1 cellular context compared by ENCODE assay signal in genomic region chr1:25818569-25818968, GRCh38.
TF ChIP-seq lines count a peak whose summit lies in the region.

No MANE protein-coding gene starts in this region.

TF ChIP-seq in SK-N-SH treated with all-trans-retinoic acid at 6 μM for 48 hours, 23 proteins besides CTCF, POLR2A, EP300 and RAD21 (continued from another document):
- no peak for TF ChIP-seq CREB5 (CRISPR knock-in tag; IDR thresholded peaks at IDR 0.05; ENCODE audit: low read depth)
- TF ChIP-seq ESRRG (CRISPR knock-in tag; IDR thresholded peaks at IDR 0.05): no peak
- TF ChIP-seq PPARA (CRISPR knock-in tag; IDR thresholded peaks at IDR 0.05; ENCODE audit: borderline replicate concordance): no peak
- TF ChIP-seq ZC3H10 (CRISPR knock-in tag; IDR thresholded peaks at IDR 0.05): no peak
- TF ChIP-seq TSHZ2 (CRISPR knock-in tag; IDR thresholded peaks at IDR 0.05): no peak
